ENCODE assay signal across 8 cellular contexts in genomic region chr10:35218339-35218955, GRCh38.
DNase-seq lines count a peak whose midpoint lies in the region; ATAC-seq lines count a peak whose summit lies in the region.

No MANE protein-coding gene starts in this region.

- H3K4me1 Mint-ChIP-seq in central memory CD8-positive, alpha-beta T cell, result peaks cover 9% of the 10 kb centered on the region

- DNase-seq in ACHN (peak; percentile 79), NCI-H345 (lab: John Stamatoyannopoulos, UW) (peak; percentile 79), left lobe of liver (ENCODE audit: low spot score) (peak; percentile 81)
- DNase-seq in activated CD4-positive, alpha-beta T cell treated with anti-CD3 and anti-CD28 coated beads for 1 hour, result peak; percentile 68
- peak; percentile 66 to 76 for DNase-seq in central memory CD8-positive, alpha-beta T cell (ENCODE audit: low spot score in 2 of 2)
- peak; percentile 89 for DNase-seq in stimulated activated CD4-positive, alpha-beta T cell treated with anti-CD3 and anti-CD28 coated beads, Interleukin-4, amount 100 ng/mL, for 24 hours

- H3K27ac Mint-ChIP-seq in central memory CD8-positive, alpha-beta T cell (ENCODE audit: low read depth), result peak overlapping the region; percentile 71

- H3K27me3 Mint-ChIP-seq in central memory CD8-positive, alpha-beta T cell, result peaks cover 9% of the 10 kb centered on the region

- ATAC-seq in GM18858 (IDR thresholded peaks at IDR 0.05; ENCODE audit: unreplicated experiment) (peak; percentile 55), HG03159 (IDR thresholded peaks at IDR 0.05; ENCODE audit: unreplicated experiment) (peak; percentile 65), left lobe of liver (peak; percentile 75)
- peak; percentile 76 for ATAC-seq in central memory CD8-positive, alpha-beta T cell (replicated peaks; ENCODE audit: extremely low read depth, poor library complexity, severe bottlenecking)

- no peaks in the 10 kb centered on the region for H3K9me3 Mint-ChIP-seq in central memory CD8-positive, alpha-beta T cell

- H3K4me3 Mint-ChIP-seq in central memory CD8-positive, alpha-beta T cell, result no peak overlapping the region

- in situ Hi-C loops in ACHN (cut with HindIII; ENCODE audit: low pct_ligation_motif_present, low pct_unique_long_range_greater_than_20kb, low sequenced_read_pairs), result no loop called here

- no peaks in the 10 kb centered on the region for H3K36me3 Mint-ChIP-seq in central memory CD8-positive, alpha-beta T cell (ENCODE audit: insufficient read depth)

Comparison
In these comparisons a context has a peak if more than half of its experiments do, and no peak if none do; other contexts are left out.
1. Peak in every context shown above with its lines: DNase-seq and ATAC-seq.